ENCODE assay signal across 3 cellular contexts in the genomic region with DNA sequence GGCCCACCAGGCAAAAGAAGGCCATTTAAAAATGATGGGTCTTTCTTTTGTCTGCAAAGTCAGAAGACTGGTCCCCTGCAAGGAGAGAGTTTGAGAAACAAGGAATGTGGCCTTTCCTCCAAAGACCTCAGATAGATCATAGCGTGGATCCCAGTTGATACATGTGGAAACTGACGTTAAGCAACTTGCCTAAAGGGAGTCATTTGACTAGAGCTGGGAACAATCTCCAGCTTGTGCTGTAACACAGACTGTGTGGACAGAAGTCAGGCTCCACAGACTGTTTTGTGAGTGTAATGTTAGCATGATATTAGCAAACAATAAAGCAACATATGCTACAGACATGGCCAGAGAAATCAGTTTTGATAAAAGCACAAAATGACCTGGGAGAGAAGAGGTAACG.
TF ChIP-seq lines count a peak whose summit lies in the region.

No MANE protein-coding gene starts in this region.

TF ChIP-seq in GM23338, 12 proteins besides CTCF, POLR2A, EP300 and RAD21 (continues in another document):
- no peak for TF ChIP-seq ZNF114 (CRISPR knock-in tag; IDR thresholded peaks at IDR 0.05)
- TF ChIP-seq EZH2 (IDR thresholded peaks at IDR 0.05; ENCODE audit: low read depth, unreplicated experiment) = no peak
- TF ChIP-seq, protein P1, sequence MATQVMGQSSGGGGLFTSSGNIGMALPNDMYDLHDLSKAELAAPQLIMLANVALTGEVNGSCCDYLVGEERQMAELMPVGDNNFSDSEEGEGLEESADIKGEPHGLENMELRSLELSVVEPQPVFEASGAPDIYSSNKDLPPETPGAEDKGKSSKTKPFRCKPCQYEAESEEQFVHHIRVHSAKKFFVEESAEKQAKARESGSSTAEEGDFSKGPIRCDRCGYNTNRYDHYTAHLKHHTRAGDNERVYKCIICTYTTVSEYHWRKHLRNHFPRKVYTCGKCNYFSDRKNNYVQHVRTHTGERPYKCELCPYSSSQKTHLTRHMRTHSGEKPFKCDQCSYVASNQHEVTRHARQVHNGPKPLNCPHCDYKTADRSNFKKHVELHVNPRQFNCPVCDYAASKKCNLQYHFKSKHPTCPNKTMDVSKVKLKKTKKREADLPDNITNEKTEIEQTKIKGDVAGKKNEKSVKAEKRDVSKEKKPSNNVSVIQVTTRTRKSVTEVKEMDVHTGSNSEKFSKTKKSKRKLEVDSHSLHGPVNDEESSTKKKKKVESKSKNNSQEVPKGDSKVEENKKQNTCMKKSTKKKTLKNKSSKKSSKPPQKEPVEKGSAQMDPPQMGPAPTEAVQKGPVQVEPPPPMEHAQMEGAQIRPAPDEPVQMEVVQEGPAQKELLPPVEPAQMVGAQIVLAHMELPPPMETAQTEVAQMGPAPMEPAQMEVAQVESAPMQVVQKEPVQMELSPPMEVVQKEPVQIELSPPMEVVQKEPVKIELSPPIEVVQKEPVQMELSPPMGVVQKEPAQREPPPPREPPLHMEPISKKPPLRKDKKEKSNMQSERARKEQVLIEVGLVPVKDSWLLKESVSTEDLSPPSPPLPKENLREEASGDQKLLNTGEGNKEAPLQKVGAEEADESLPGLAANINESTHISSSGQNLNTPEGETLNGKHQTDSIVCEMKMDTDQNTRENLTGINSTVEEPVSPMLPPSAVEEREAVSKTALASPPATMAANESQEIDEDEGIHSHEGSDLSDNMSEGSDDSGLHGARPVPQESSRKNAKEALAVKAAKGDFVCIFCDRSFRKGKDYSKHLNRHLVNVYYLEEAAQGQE (IDR thresholded peaks at IDR 0.05; ENCODE audit: unreplicated experiment) = no peak
- TF ChIP-seq JUNB (IDR thresholded peaks at IDR 0.05; ENCODE audit: unreplicated experiment) = no peak
- no peak for TF ChIP-seq EZH2phosphoT487 (IDR thresholded peaks at IDR 0.05; ENCODE audit: unreplicated experiment)
- TF ChIP-seq POLR2AphosphoS5 (IDR thresholded peaks at IDR 0.05; ENCODE audit: low read depth) = no peak
- no peak for TF ChIP-seq CREB1 (CRISPR knock-in tag; IDR thresholded peaks at IDR 0.05; ENCODE audit: low read depth)

TF ChIP-seq in IMR-90, 13 proteins besides CTCF, POLR2A, EP300 and RAD21:
- TF ChIP-seq NFE2L2 (IDR thresholded peaks at IDR 0.05; ENCODE audit: low read depth, low read length) (no peak), SMC3 (IDR thresholded peaks at IDR 0.05; ENCODE audit: low read depth, low read length) (no peak), RCOR1 (IDR thresholded peaks at IDR 0.05; ENCODE audit: insufficient replicate concordance, low read length) (no peak), MXI1 (IDR thresholded peaks at IDR 0.05; ENCODE audit: borderline replicate concordance, low read depth, low read length) (no peak), CEBPB (IDR thresholded peaks at IDR 0.05; ENCODE audit: low read depth, low read length) (no peak), MAFK (IDR thresholded peaks at IDR 0.05; ENCODE audit: low read depth, low read length) (no peak), FOS (IDR thresholded peaks at IDR 0.05; ENCODE audit: low read depth, low read length) (no peak), RFX5 (IDR thresholded peaks at IDR 0.05; ENCODE audit: low read depth, low read length) (no peak), MAZ (IDR thresholded peaks at IDR 0.05; ENCODE audit: borderline replicate concordance, low read depth, low read length) (no peak)
- TF ChIP-seq, protein P2, sequence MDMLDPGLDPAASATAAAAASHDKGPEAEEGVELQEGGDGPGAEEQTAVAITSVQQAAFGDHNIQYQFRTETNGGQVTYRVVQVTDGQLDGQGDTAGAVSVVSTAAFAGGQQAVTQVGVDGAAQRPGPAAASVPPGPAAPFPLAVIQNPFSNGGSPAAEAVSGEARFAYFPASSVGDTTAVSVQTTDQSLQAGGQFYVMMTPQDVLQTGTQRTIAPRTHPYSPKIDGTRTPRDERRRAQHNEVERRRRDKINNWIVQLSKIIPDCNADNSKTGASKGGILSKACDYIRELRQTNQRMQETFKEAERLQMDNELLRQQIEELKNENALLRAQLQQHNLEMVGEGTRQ (IDR thresholded peaks at IDR 0.05; ENCODE audit: low read depth, low read length) = no peak

TF ChIP-seq in K562, 482 proteins besides CTCF, POLR2A, EP300 and RAD21:
- TF ChIP-seq ZNF507 (tag; conservative IDR thresholded peaks at IDR 0.05) (no peak), DMBX1 (CRISPR knock-in tag; IDR thresholded peaks at IDR 0.05; ENCODE audit: borderline replicate concordance) (no peak), BCL6 (CRISPR knock-in tag; IDR thresholded peaks at IDR 0.05) (no peak), SRSF1 (IDR thresholded peaks at IDR 0.05; ENCODE audit: low read depth, low read length) (no peak), ZNF311 (CRISPR knock-in tag; IDR thresholded peaks at IDR 0.05) (no peak), U2AF1 (optimal IDR thresholded peaks at IDR 0.05; ENCODE audit: low read depth, low read length) (no peak), ZNF124 (CRISPR knock-in tag; IDR thresholded peaks at IDR 0.05) (no peak), PCBP2 (IDR thresholded peaks at IDR 0.05; ENCODE audit: low read depth, low read length, poor library complexity, severe bottlenecking) (no peak), TAF7 (tag; IDR thresholded peaks at IDR 0.05) (no peak), SIN3B (IDR thresholded peaks at IDR 0.05; ENCODE audit: low read depth) (no peak), TCFL5 (CRISPR knock-in tag; conservative IDR thresholded peaks at IDR 0.05) (no peak), ZNF785 (CRISPR knock-in tag; IDR thresholded peaks at IDR 0.05) (no peak), RBBP5 (IDR thresholded peaks at IDR 0.05; ENCODE audit: borderline replicate concordance, insufficient read depth, low read length, poor library complexity, severe bottlenecking) (no peak), NCOA2 (IDR thresholded peaks at IDR 0.05; ENCODE audit: partially characterized antibody in 2 of 2) (no peak), ELF1 (tag; IDR thresholded peaks at IDR 0.05) (no peak), XRCC4 (IDR thresholded peaks at IDR 0.05; ENCODE audit: extremely low read depth, insufficient read depth, insufficient read length) (no peak), BRD4 (IDR thresholded peaks at IDR 0.05) (no peak)
- TF ChIP-seq, protein P3, sequence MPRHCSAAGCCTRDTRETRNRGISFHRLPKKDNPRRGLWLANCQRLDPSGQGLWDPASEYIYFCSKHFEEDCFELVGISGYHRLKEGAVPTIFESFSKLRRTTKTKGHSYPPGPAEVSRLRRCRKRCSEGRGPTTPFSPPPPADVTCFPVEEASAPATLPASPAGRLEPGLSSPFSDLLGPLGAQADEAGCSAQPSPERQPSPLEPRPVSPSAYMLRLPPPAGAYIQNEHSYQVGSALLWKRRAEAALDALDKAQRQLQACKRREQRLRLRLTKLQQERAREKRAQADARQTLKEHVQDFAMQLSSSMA (CRISPR knock-in tag; IDR thresholded peaks at IDR 0.05) = no peak
- TF ChIP-seq, protein P4, sequence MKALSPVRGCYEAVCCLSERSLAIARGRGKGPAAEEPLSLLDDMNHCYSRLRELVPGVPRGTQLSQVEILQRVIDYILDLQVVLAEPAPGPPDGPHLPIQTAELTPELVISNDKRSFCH (CRISPR knock-in tag; IDR thresholded peaks at IDR 0.05) = no peak
- TF ChIP-seq, protein P4 (tag; IDR thresholded peaks at IDR 0.05) = no peak
